ENCODE assay signal across 9 cellular contexts in genomic region chr1:176682830-176683229, GRCh38.
"Had no signal": no experiment of that assay in that cellular context is flagged by ENCODE, and none has a peak within 500 bp of the region (broad histone marks: within the 10 kb centered on the region; RNA-seq: fewer than 3 reads in every experiment).

No MANE protein-coding gene starts in this region.

- H3K27ac Mint-ChIP-seq: IgD-negative memory B cell had no signal

- FAIRE-seq: HepG2, HTR-8/SVneo, K562 had no signal

- ATAC-seq: HepG2, K562 had no signal

- H3K36me3 Mint-ChIP-seq: IgD-negative memory B cell had no signal

- DNase-seq: IMR-90, KBM-7, KG1 had no signal

- H3K27ac ChIP-seq: HL-60, KMS-11 had no signal

- H3K4me3 ChIP-seq: K562 had no signal

- H3K4me2 ChIP-seq: KMS-11 had no signal

- H3K4me3 Mint-ChIP-seq: IgD-negative memory B cell had no signal

- H3K4me1 Mint-ChIP-seq: IgD-negative memory B cell had no signal
